1 cellular context compared by ENCODE assay signal in the genomic region with DNA sequence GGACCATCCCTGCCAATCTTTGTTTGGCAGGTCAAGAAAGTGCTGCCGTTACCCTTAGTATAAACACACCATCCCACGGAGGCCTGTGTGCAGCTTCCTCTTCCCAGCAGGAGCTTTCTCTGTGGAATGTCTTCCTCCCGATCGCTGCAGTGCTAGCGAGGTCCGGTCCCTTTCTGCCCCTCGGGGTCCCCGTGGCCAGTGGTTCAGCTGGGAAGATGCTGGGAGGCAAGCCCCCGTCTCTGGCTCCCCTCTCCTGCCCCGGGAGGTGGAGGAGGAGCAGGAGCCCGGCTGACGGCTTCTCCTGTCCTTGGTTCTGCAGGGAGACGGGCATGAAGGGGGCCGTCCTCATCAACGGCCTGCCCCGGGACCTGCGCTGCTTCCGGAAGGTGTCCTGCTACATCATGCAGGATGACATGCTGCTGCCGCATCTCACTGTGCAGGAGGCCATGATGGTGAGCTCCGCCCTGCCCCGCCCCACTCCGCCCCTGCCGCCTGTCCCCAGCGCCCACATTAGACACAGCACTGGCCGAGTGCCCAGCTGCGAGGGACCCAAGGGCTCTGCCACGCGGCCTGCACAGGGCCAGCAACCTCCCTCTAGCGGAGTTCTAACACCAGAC.
TF ChIP-seq lines count a peak whose summit lies in the region.

No MANE protein-coding gene starts in this region.

TF ChIP-seq in IMR-90, 13 proteins besides CTCF, POLR2A, EP300 and RAD21 (continued from another document):
- TF ChIP-seq NFE2L2 (IDR thresholded peaks at IDR 0.05; ENCODE audit: low read depth, low read length) (no peak), SMC3 (IDR thresholded peaks at IDR 0.05; ENCODE audit: low read depth, low read length) (no peak), MXI1 (IDR thresholded peaks at IDR 0.05; ENCODE audit: borderline replicate concordance, low read depth, low read length) (no peak), CEBPB (IDR thresholded peaks at IDR 0.05; ENCODE audit: low read depth, low read length) (no peak)
TF ChIP-seq in IMR-90: peak in this region for 0.
